9 cellular contexts compared by ENCODE assay signal in the genomic region with DNA sequence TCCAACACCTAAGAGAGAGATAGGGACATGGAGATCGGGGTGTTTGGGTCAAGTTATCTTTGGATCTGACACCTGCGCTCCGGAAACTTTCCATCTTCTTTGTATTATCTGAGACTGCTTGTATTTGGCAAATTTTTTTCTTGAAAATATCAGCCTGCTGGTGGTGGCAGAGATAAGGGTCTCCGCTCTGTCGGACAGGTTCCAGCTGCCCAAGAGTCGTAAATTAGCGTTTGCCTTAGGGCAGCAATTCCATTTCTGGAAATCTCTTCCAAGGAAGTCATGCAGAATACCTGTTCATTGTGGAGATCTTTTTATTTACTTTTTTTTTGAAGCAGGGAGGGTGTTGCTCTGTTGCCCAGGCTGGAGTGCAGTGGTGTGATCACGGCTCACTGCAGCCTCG. TPM values are rescaled to one million over a fixed set of nuclear protein-coding genes. Genes with fewer than 3 reads are reported as not detected.
DNase-seq lines count a peak whose midpoint lies in the region; ATAC-seq and TF ChIP-seq lines count a peak whose summit lies in the region.
"Had no signal": no experiment of that assay in that cellular context is flagged by ENCODE, and none has a peak within 500 bp of the region (broad histone marks: within the 10 kb centered on the region; RNA-seq: fewer than 3 reads in every experiment).

No MANE protein-coding gene starts in this region.

- no peaks in the 10 kb centered on the region for H3K36me3 ChIP-seq in iPS-15b (ENCODE audit: control insufficient read depth, insufficient read depth, low read length)
- H3K36me3 ChIP-seq in stomach = no peaks in the 10 kb centered on the region

- no peak overlapping the region for H3K27ac Mint-ChIP-seq in activated T-cell treated with anti-CD3 and anti-CD28 coated beads, Interleukin-2, amount 50 U/mL, for 72 hours
- H3K27ac Mint-ChIP-seq in activated T-helper 17 cell treated with anti-CD3 and anti-CD28 coated beads, Interleukin-2, amount 50 U/mL, for 72 hours = no peak overlapping the region

- DNase-seq in activated T-cell treated with anti-CD3 and anti-CD28 coated beads, Interleukin-2, amount 50 U/mL, for 72 hours = no peak
- DNase-seq in activated T-cell treated with anti-CD3 and anti-CD28 coated beads, Interleukin-2, amount 50 U/mL, for 48 hours = no peak
- DNase-seq in stomach (no peak), mucosa of gallbladder (ENCODE audit: low spot score) (no peak), cerebellar nuclear complex (lab: John Stamatoyannopoulos, UW) (no peak), Right ventricle myocardium superior (no peak)
- DNase-seq: NCI-H1092 had no signal

- H3K9ac ChIP-seq in iPS-15b (ENCODE audit: low read depth, low read length) = peak overlapping the region; percentile 65

- H3K27ac ChIP-seq in stomach = peak overlapping the region in 2 of 5 donors; percentile 29 to 36

- no peaks in the 10 kb centered on the region for H3K4me1 Mint-ChIP-seq in activated T-cell treated with anti-CD3 and anti-CD28 coated beads, Interleukin-2, amount 50 U/mL, for 72 hours (ENCODE audit: low read depth)
- H3K4me1 Mint-ChIP-seq in activated T-helper 17 cell treated with anti-CD3 and anti-CD28 coated beads, Interleukin-2, amount 50 U/mL, for 72 hours = no peaks in the 10 kb centered on the region

- no peak for TF ChIP-seq EP300 in stomach (IDR thresholded peaks at IDR 0.05)

- peak overlapping the region; percentile 75 to 77 for H3K4me3 Mint-ChIP-seq in activated T-cell treated with anti-CD3 and anti-CD28 coated beads, Interleukin-2, amount 50 U/mL, for 72 hours
- H3K4me3 Mint-ChIP-seq in activated T-helper 17 cell treated with anti-CD3 and anti-CD28 coated beads, Interleukin-2, amount 50 U/mL, for 72 hours = peak overlapping the region; percentile 70

- intact Hi-C loops in stomach (cut with DNase I; ENCODE audit: low total_unique reads) = no loop called here
- intact Hi-C loops in Right ventricle myocardium superior (cut with DNase I) = no loop called here

- H3K9me3 ChIP-seq in iPS-15b (ENCODE audit: control insufficient read depth, insufficient read depth, low read length) (no peaks in the 10 kb centered on the region), stomach (no peaks in the 10 kb centered on the region)

- TF ChIP-seq POLR2A in stomach (IDR thresholded peaks at IDR 0.05) = no peak

- H3K4me1 ChIP-seq in iPS-15b (ENCODE audit: control insufficient read depth, insufficient read depth, low read length) = peaks cover 12% of the 10 kb centered on the region
- H3K4me1 ChIP-seq in stomach = peaks cover 12 to 17% (median 14%) of the 10 kb centered on the region in 4 donors

- H3K27me3 ChIP-seq in iPS-15b (ENCODE audit: control insufficient read depth, insufficient read depth, low read length) = no peaks in the 10 kb centered on the region
- peaks cover 0 to 15% (median 0%) of the 10 kb centered on the region in 3 donors for H3K27me3 ChIP-seq in stomach

- no peaks in the 10 kb centered on the region for H3K9me3 Mint-ChIP-seq in activated T-cell treated with anti-CD3 and anti-CD28 coated beads, Interleukin-2, amount 50 U/mL, for 72 hours
- no peaks in the 10 kb centered on the region for H3K9me3 Mint-ChIP-seq in activated T-helper 17 cell treated with anti-CD3 and anti-CD28 coated beads, Interleukin-2, amount 50 U/mL, for 72 hours

- no peak for ATAC-seq in activated T-cell treated with anti-CD3 and anti-CD28 coated beads, Interleukin-2, amount 50 U/mL, for 72 hours (replicated peaks in 1 of 2)
- ATAC-seq in activated T-helper 17 cell treated with anti-CD3 and anti-CD28 coated beads, Interleukin-2, amount 50 U/mL, for 72 hours (replicated peaks) = no peak
- ATAC-seq in Right ventricle myocardium superior (ENCODE audit: poor library complexity) = no peak

- H3K36me3 Mint-ChIP-seq in activated T-cell treated with anti-CD3 and anti-CD28 coated beads, Interleukin-2, amount 50 U/mL, for 72 hours (ENCODE audit: insufficient read depth in 2 of 2) = no peaks in the 10 kb centered on the region
- no peaks in the 10 kb centered on the region for H3K36me3 Mint-ChIP-seq in activated T-helper 17 cell treated with anti-CD3 and anti-CD28 coated beads, Interleukin-2, amount 50 U/mL, for 72 hours (ENCODE audit: low read depth)

- WGBS in stomach, 5 donors = 24 to 63% (median 30%) methylated on average over 9 of the region's 9 CpGs

- TF ChIP-seq CTCF in stomach (IDR thresholded peaks at IDR 0.05) = no peak

- H3K4me3 ChIP-seq in iPS-15b (ENCODE audit: low read depth, low read length) = peak overlapping the region; percentile 72
- peak overlapping the region; percentile 44 to 57 (median 53) for H3K4me3 ChIP-seq in stomach

- H3K27me3 Mint-ChIP-seq in activated T-cell treated with anti-CD3 and anti-CD28 coated beads, Interleukin-2, amount 50 U/mL, for 72 hours (ENCODE audit: low read depth) = peaks cover 15% of the 10 kb centered on the region
- peaks cover 7% of the 10 kb centered on the region for H3K27me3 Mint-ChIP-seq in activated T-helper 17 cell treated with anti-CD3 and anti-CD28 coated beads, Interleukin-2, amount 50 U/mL, for 72 hours

RNA-seq across cellular contexts. Expression of gene CSNK1E, which starts 19.5 kb away (rescaled TPM):
- 100 to 1,000 TPM; 106 to 107 TPM for total RNA-seq in activated T-cell treated with anti-CD3 and anti-CD28 coated beads, Interleukin-2, amount 50 U/mL, for 72 hours
- total RNA-seq in activated T-helper 17 cell treated with anti-CD3 and anti-CD28 coated beads, Interleukin-2, amount 50 U/mL, for 72 hours = 100 to 1,000 TPM; 123 to 132 TPM
- total RNA-seq in stomach (100 to 1,000 TPM in 2 of 5 donors, 10 to 100 TPM in 3; 19.4 to 135 (median 93.9) TPM), mucosa of gallbladder (131 TPM), Right ventricle myocardium superior (65.7 TPM)
- polyA plus RNA-seq in stomach = 10 to 100 TPM; 47.5 to 69.3 (median 66.9) TPM
